In genomic region chr4:89288430-89288829, GRCh38 we compare ENCODE assay signal across 23 cellular contexts. TPM values are rescaled to one million over a fixed set of nuclear protein-coding genes. Genes with fewer than 3 reads are reported as not detected.
A peak's percentile ranks its signal among the peaks of the same experiment; 100 is the strongest.
DNase-seq lines count a peak whose midpoint lies in the region; ATAC-seq and TF ChIP-seq lines count a peak whose summit lies in the region.
"Had no signal": no experiment of that assay in that cellular context is flagged by ENCODE, and none has a peak within 500 bp of the region (broad histone marks: within the 10 kb centered on the region; RNA-seq: fewer than 3 reads in every experiment).

No MANE protein-coding gene starts in this region.

- H3K36me3 Mint-ChIP-seq in activated CD8-positive, alpha-beta memory T cell treated with anti-CD3 and anti-CD28 coated beads, Interleukin-2, amount 10 ng/mL, durations not matched to agents 7 days and 5 days = peaks cover 46% of the 10 kb centered on the region
- H3K36me3 Mint-ChIP-seq in CD4-positive, alpha-beta T cell (ENCODE audit: low read depth) = peaks cover 18% of the 10 kb centered on the region
- no peaks in the 10 kb centered on the region for H3K36me3 Mint-ChIP-seq in activated CD4-positive, alpha-beta memory T cell treated with anti-CD3 and anti-CD28 coated beads for 36 hours
- peaks cover 0 to 7% (median 0%) of the 10 kb centered on the region in 3 donors for H3K36me3 Mint-ChIP-seq in immature natural killer cell

- H3K27ac ChIP-seq in CD4-positive, alpha-beta T cell (ENCODE audit: low read depth, low read length) = no peak overlapping the region
- H3K27ac ChIP-seq: body of pancreas, C4-2B, VCaP had no signal

- TF ChIP-seq CTCF in CD4-positive, alpha-beta T cell (IDR thresholded peaks at IDR 0.05) = no peak

- no peaks in the 10 kb centered on the region for H3K27me3 ChIP-seq in CD4-positive, alpha-beta T cell (ENCODE audit: control insufficient read depth, insufficient read depth, low read length)
- H3K27me3 ChIP-seq: body of pancreas had no signal

- no peaks in the 10 kb centered on the region for H3K9me3 Mint-ChIP-seq in activated CD8-positive, alpha-beta memory T cell treated with anti-CD3 and anti-CD28 coated beads, Interleukin-2, amount 10 ng/mL, durations not matched to agents 7 days and 5 days (ENCODE audit: low read depth)
- H3K9me3 Mint-ChIP-seq in CD4-positive, alpha-beta T cell = no peaks in the 10 kb centered on the region
- H3K9me3 Mint-ChIP-seq in activated CD4-positive, alpha-beta memory T cell treated with anti-CD3 and anti-CD28 coated beads for 36 hours = no peaks in the 10 kb centered on the region
- no peaks in the 10 kb centered on the region for H3K9me3 Mint-ChIP-seq in immature natural killer cell

- CTCF ChIA-PET in activated CD8-positive, alpha-beta memory T cell treated with anti-CD3 and anti-CD28 coated beads, Interleukin-2, amount 10 ng/mL, durations not matched to agents 7 days and 5 days (lab: Charles Lee) = interaction anchor here (1.2 to 6.9 kb wide), 3 partner anchors 12 to 34 kb away, joined by 3 to 49 read pairs (median 7); no protein-coding TSS in a partner anchor
- CTCF ChIA-PET in CD4-positive, alpha-beta T cell (lab: Charles Lee) = interaction anchor here (1.7 to 1.9 kb wide), 3 partner anchors 10 to 29 kb away, joined by 4 to 8 read pairs (median 6); partner anchors contain the start of gene GPRIN3
- CTCF ChIA-PET in activated CD4-positive, alpha-beta memory T cell treated with anti-CD3 and anti-CD28 coated beads for 36 hours (lab: Charles Lee) = interaction anchor here (0.9 to 6.4 kb wide), 4 partner anchors 11 to 146 kb away, joined by 3 to 60 read pairs (median 15); no protein-coding TSS in a partner anchor

- H3K4me3 Mint-ChIP-seq in activated CD8-positive, alpha-beta memory T cell treated with anti-CD3 and anti-CD28 coated beads, Interleukin-2, amount 10 ng/mL, durations not matched to agents 7 days and 5 days = peak overlapping the region; percentile 71
- peak overlapping the region; percentile 78 for H3K4me3 Mint-ChIP-seq in CD4-positive, alpha-beta T cell
- peak overlapping the region; percentile 78 for H3K4me3 Mint-ChIP-seq in activated CD4-positive, alpha-beta memory T cell treated with anti-CD3 and anti-CD28 coated beads for 36 hours
- H3K4me3 Mint-ChIP-seq in immature natural killer cell = no peak overlapping the region
- H3K4me3 Mint-ChIP-seq: nephron had no signal

- intact Hi-C loops in CD4-positive, alpha-beta T cell (cut with DNase I, micrococcal nuclease) = no loop called here
- intact Hi-C loops in activated CD4-positive, alpha-beta memory T cell treated with anti-CD3 and anti-CD28 coated beads for 36 hours (cut with micrococcal nuclease) = loop anchor here (2.0 kb wide), 1 partner anchor 16 kb away; no protein-coding TSS in a partner anchor

- peak overlapping the region; percentile 82 for H3K27ac Mint-ChIP-seq in activated CD8-positive, alpha-beta memory T cell treated with anti-CD3 and anti-CD28 coated beads, Interleukin-2, amount 10 ng/mL, durations not matched to agents 7 days and 5 days
- H3K27ac Mint-ChIP-seq in CD4-positive, alpha-beta T cell = peak overlapping the region; percentile 89
- H3K27ac Mint-ChIP-seq in activated CD4-positive, alpha-beta memory T cell treated with anti-CD3 and anti-CD28 coated beads for 36 hours = peak overlapping the region; percentile 92
- H3K27ac Mint-ChIP-seq in immature natural killer cell = peak overlapping the region; percentile 64 to 94 (median 86)

- no peaks in the 10 kb centered on the region for H3K27me3 Mint-ChIP-seq in activated CD8-positive, alpha-beta memory T cell treated with anti-CD3 and anti-CD28 coated beads, Interleukin-2, amount 10 ng/mL, durations not matched to agents 7 days and 5 days
- no peaks in the 10 kb centered on the region for H3K27me3 Mint-ChIP-seq in CD4-positive, alpha-beta T cell
- no peaks in the 10 kb centered on the region for H3K27me3 Mint-ChIP-seq in activated CD4-positive, alpha-beta memory T cell treated with anti-CD3 and anti-CD28 coated beads for 36 hours
- H3K27me3 Mint-ChIP-seq in immature natural killer cell (ENCODE audit: low read depth in 3 of 3) = peaks cover 3 to 8% (median 6%) of the 10 kb centered on the region in 3 donors

- ATAC-seq in activated CD8-positive, alpha-beta memory T cell treated with anti-CD3 and anti-CD28 coated beads, Interleukin-2, amount 10 ng/mL, durations not matched to agents 7 days and 5 days = no peak
- no peak for ATAC-seq in CD4-positive, alpha-beta T cell (ENCODE audit: poor library complexity)
- ATAC-seq: body of pancreas, GM12878 had no signal

- H3K4me1 Mint-ChIP-seq in activated CD8-positive, alpha-beta memory T cell treated with anti-CD3 and anti-CD28 coated beads, Interleukin-2, amount 10 ng/mL, durations not matched to agents 7 days and 5 days = peaks cover 95% of the 10 kb centered on the region
- H3K4me1 Mint-ChIP-seq in CD4-positive, alpha-beta T cell (ENCODE audit: low read depth) = peaks cover 96% of the 10 kb centered on the region
- peaks cover 94% of the 10 kb centered on the region for H3K4me1 Mint-ChIP-seq in activated CD4-positive, alpha-beta memory T cell treated with anti-CD3 and anti-CD28 coated beads for 36 hours (ENCODE audit: low read depth)
- H3K4me1 Mint-ChIP-seq in immature natural killer cell = peaks cover 0 to 80% of the 10 kb centered on the region in 2 donors

- H3K9me3 ChIP-seq in CD4-positive, alpha-beta T cell (ENCODE audit: control insufficient read depth, low read length) = no peaks in the 10 kb centered on the region
- H3K9me3 ChIP-seq: body of pancreas had no signal

- POLR2A ChIA-PET in CD4-positive, alpha-beta T cell (lab: Charles Lee) = interaction anchor here (0.9 to 5.1 kb wide), 4 partner anchors 11 to 27 kb away, joined by 4 to 37 read pairs (median 6); no protein-coding TSS in a partner anchor
- POLR2A ChIA-PET in activated CD4-positive, alpha-beta memory T cell treated with anti-CD3 and anti-CD28 coated beads for 36 hours (lab: Charles Lee) = interaction anchor here (4.2 to 10.4 kb wide), 2 partner anchors 12 to 17 kb away, joined by 20 to 139 read pairs; no protein-coding TSS in a partner anchor

- no peak for DNase-seq in activated CD8-positive, alpha-beta memory T cell treated with anti-CD3 and anti-CD28 coated beads, Interleukin-2, amount 10 ng/mL, durations not matched to agents 7 days and 5 days
- DNase-seq in activated CD8-positive, alpha-beta memory T cell treated with anti-CD3 and anti-CD28 coated beads for 24 hours = no peak
- no peak for DNase-seq in CD4-positive, alpha-beta T cell
- DNase-seq in activated CD4-positive, alpha-beta memory T cell treated with anti-CD3 and anti-CD28 coated beads for 36 hours = no peak
- DNase-seq in immature natural killer cell = no peak
- no peak for DNase-seq in central memory CD4-positive, alpha-beta T cell
- no peak for DNase-seq in NCI-H187 treated with DMSO at 0.1 percent for 48 hours (lab: John Stamatoyannopoulos, UW)
- no peak for DNase-seq in NCI-H2171 treated with DMSO at 0.1 percent for 48 hours (lab: John Stamatoyannopoulos, UW)
- DNase-seq: ACHN, body of pancreas, cortex of kidney, GOT3, hypothalamus, mesenchymal stem cell, NCI-H1048, NCI-H2029, NCI-H446 treated with DMSO at 0.1 percent for 48 hours, substantia nigra, SW 1271 had no signal

RNA-seq across cellular contexts. Expression of gene GPRIN3, which starts 19.2 kb away (rescaled TPM):
- 10 to 100 TPM; 66.9 to 67.5 TPM for total RNA-seq in activated CD8-positive, alpha-beta memory T cell treated with anti-CD3 and anti-CD28 coated beads, Interleukin-2, amount 10 ng/mL, durations not matched to agents 7 days and 5 days
- total RNA-seq in CD4-positive, alpha-beta T cell = 10 to 100 TPM; 46.4 TPM
- 10 to 100 TPM; 20.0 to 22.7 TPM for total RNA-seq in activated CD4-positive, alpha-beta memory T cell treated with anti-CD3 and anti-CD28 coated beads for 36 hours
- 10 to 100 TPM in 1 of 3 donors, 1 to 10 TPM in 2; 5.5 to 15.9 (median 7.3) TPM for polyA plus RNA-seq in immature natural killer cell

Comparison
In these comparisons a context has a peak if more than half of its experiments do, and no peak if none do; other contexts are left out.
1. H3K4me3 Mint-ChIP-seq: peak in activated CD8-positive, alpha-beta memory T cell treated with anti-CD3 and anti-CD28 coated beads, Interleukin-2, amount 10 ng/mL, durations not matched to agents 7 days and 5 days (single experiment), CD4-positive, alpha-beta T cell (single experiment) and activated CD4-positive, alpha-beta memory T cell treated with anti-CD3 and anti-CD28 coated beads for 36 hours (single experiment); none in immature natural killer cell (0 of 5).
2. Peak in every context shown above with its lines, with median percentiles within 50 percentile points of each other: H3K27ac Mint-ChIP-seq.